ENCODE assay signal across 1 cellular context in genomic region chr6:40355532-40355931, GRCh38.
TF ChIP-seq lines count a peak whose summit lies in the region.

No MANE protein-coding gene starts in this region.

TF ChIP-seq in H1, 55 proteins besides CTCF, POLR2A, EP300 and RAD21:
- no peak for TF ChIP-seq HDAC2 (IDR thresholded peaks at IDR 0.05; ENCODE audit: borderline replicate concordance in 1 of 2, low read depth in 2 of 2, low read length in 2 of 2)
- TF ChIP-seq NANOG (IDR thresholded peaks at IDR 0.05; ENCODE audit: insufficient read depth, low read depth, low read length, poor library complexity, severe bottlenecking): no peak
- no peak for TF ChIP-seq POU5F1 (IDR thresholded peaks at IDR 0.05; ENCODE audit: low read depth, low read length)
